Comparison of ENCODE assay signal across 11 cellular contexts in the genomic region with DNA sequence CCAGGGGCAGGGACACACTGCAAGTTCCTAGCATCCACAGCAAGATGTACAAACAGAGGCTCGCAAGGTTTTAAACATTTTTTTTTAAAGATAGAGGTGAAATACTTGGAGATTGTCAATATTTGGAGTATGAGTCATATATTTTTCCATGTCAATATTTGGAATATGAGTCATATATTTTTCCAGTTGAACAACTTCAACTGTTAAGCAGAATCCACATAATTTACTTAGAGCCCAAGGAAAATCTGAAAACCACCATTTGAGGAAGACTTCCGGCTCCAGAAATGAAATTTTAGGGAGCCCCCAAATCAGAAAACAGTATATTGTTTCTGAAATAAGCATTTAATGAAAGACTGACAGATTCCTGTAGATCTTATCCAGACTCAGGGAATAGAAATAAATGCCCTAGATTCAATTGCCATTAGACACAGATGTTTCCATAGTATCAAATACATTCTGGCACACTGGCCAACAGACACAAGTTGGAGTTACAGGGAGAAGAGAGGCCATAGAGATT. TPM values are rescaled to one million over a fixed set of nuclear protein-coding genes. Genes with fewer than 3 reads are reported as not detected.
A peak's percentile ranks its signal among the peaks of the same experiment; 100 is the strongest.
DNase-seq lines count a peak whose midpoint lies in the region; ATAC-seq, FAIRE-seq and TF ChIP-seq lines count a peak whose summit lies in the region.
"Had no signal": no experiment of that assay in that cellular context is flagged by ENCODE, and none has a peak within 500 bp of the region (broad histone marks: within the 10 kb centered on the region; RNA-seq: fewer than 3 reads in every experiment).

No MANE protein-coding gene starts in this region.

- H3K9me3 ChIP-seq in astrocyte (ENCODE audit: insufficient read depth, low read depth, low read length), result no peaks in the 10 kb centered on the region
- no peaks in the 10 kb centered on the region for H3K9me3 ChIP-seq in left lung
- H3K9me3 ChIP-seq: MG63 had no signal

- no peak overlapping the region for H3K4me3 Mint-ChIP-seq in astrocyte (ENCODE audit: unreplicated experiment)

- H3K36me3 Mint-ChIP-seq in astrocyte (ENCODE audit: low read depth, unreplicated experiment), result no peaks in the 10 kb centered on the region

- no peaks in the 10 kb centered on the region for H3K79me2 ChIP-seq in astrocyte (ENCODE audit: insufficient read depth, low read length)

- H3K9ac ChIP-seq in astrocyte (ENCODE audit: low read length), result peak overlapping the region; percentile 63

- no peaks in the 10 kb centered on the region for H3K36me3 ChIP-seq in astrocyte (ENCODE audit: insufficient read depth, low read length)
- no peaks in the 10 kb centered on the region for H3K36me3 ChIP-seq in left lung
- H3K36me3 ChIP-seq: MG63 had no signal

- DNase-seq in AG08396 (ENCODE audit: low spot score), result peak; percentile 28
- peak; percentile 21 for DNase-seq in HTR-8/SVneo (ENCODE audit: insufficient read length, low spot score)
- peak; percentile 74 for DNase-seq in astrocyte (ENCODE audit: low read depth)
- DNase-seq in left lung, result no peak
- DNase-seq in MV-4-11 (lab: John Stamatoyannopoulos, UW), result no peak
- DNase-seq: activated T-cell treated with anti-CD3 and anti-CD28 coated beads, Interleukin-2, amount 50 U/mL, for 48 hours; MG63 had no signal

- H3K4me1 ChIP-seq in astrocyte (ENCODE audit: insufficient read depth, low read length) (peaks cover 14% of the 10 kb centered on the region), left lung (peaks cover 15 to 25% of the 10 kb centered on the region in 2 donors)

- H3K4me2 ChIP-seq in astrocyte (ENCODE audit: low read length), result peak overlapping the region; percentile 76

- H3K27ac ChIP-seq in astrocyte (ENCODE audit: low read depth, low read length) (peak overlapping the region; percentile 74), left lung (peak overlapping the region in 1 of 2 donors; percentile 39)
- H3K27ac ChIP-seq: epithelial cell of prostate had no signal

- ATAC-seq in left lung (peak; percentile 79), HG02623 (IDR thresholded peaks at IDR 0.05; ENCODE audit: unreplicated experiment) (no peak), GM21786 (IDR thresholded peaks at IDR 0.05; ENCODE audit: unreplicated experiment) (no peak), HG03439 (IDR thresholded peaks at IDR 0.05; ENCODE audit: unreplicated experiment) (no peak)

- peaks cover 1% of the 10 kb centered on the region for H3K9me3 Mint-ChIP-seq in astrocyte (ENCODE audit: unreplicated experiment)

- no peaks in the 10 kb centered on the region for H3K27me3 Mint-ChIP-seq in astrocyte (ENCODE audit: low read depth, unreplicated experiment)

- no peak overlapping the region for H2AFZ ChIP-seq in astrocyte (ENCODE audit: low read depth, low read length)

- FAIRE-seq in HTR-8/SVneo (lab: Jason Lieb, UNC) (no peak), astrocyte (lab: Jason Lieb, UNC) (no peak)

- no peak overlapping the region for H3K4me3 ChIP-seq in astrocyte (ENCODE audit: insufficient read depth, low read depth, low read length)
- H3K4me3 ChIP-seq in left lung, result no peak overlapping the region
- H3K4me3 ChIP-seq: MG63 had no signal

- intact Hi-C loops in left lung (cut with DNase I), result no loop called here

- H3K4me1 Mint-ChIP-seq in astrocyte (ENCODE audit: low read depth, unreplicated experiment), result peaks cover 9% of the 10 kb centered on the region

- no peaks in the 10 kb centered on the region for H4K20me1 ChIP-seq in astrocyte (ENCODE audit: insufficient read depth, low read length)

- peak overlapping the region; percentile 4 for H3K27ac Mint-ChIP-seq in astrocyte (ENCODE audit: unreplicated experiment)

- H3K27me3 ChIP-seq in astrocyte (ENCODE audit: insufficient read depth, low read length) (no peaks in the 10 kb centered on the region), left lung (no peaks in the 10 kb centered on the region)
- H3K27me3 ChIP-seq: MG63 had no signal

- TF ChIP-seq CTCF in astrocyte (IDR thresholded peaks at IDR 0.05; ENCODE audit: insufficient read depth, low read depth, low read length) (no peak), left lung (IDR thresholded peaks at IDR 0.05) (no peak)

RNA-seq across cellular contexts. Expression of a gene that starts 51.6 kb away (rescaled TPM):
- total RNA-seq in astrocyte (1.3 and 2.0 TPM in 2 replicates), left lung (10 to 100 TPM; 13.3 to 21.7 TPM)

Comparison
In these comparisons a context has a peak if more than half of its experiments do, and no peak if none do; other contexts are left out.
1. DNase-seq: peak in AG08396 (single experiment), HTR-8/SVneo (single experiment) and astrocyte (single experiment); none in left lung (0 of 2) and MV-4-11 (single experiment).